ENCODE assay signal across 8 cellular contexts in genomic region chr11:13955971-13956421, GRCh38.
DNase-seq lines count a peak whose midpoint lies in the region; ATAC-seq lines count a peak whose summit lies in the region.

No MANE protein-coding gene starts in this region.

- DNase-seq in Ammon's horn (ENCODE audit: low spot score) (peak; percentile 89), NCI-H2029 (lab: John Stamatoyannopoulos, UW) (peak; percentile 38), medulla oblongata (ENCODE audit: extremely low spot score) (peak; percentile 90)
- peak; percentile 41 for DNase-seq in activated CD4-positive, alpha-beta T cell treated with anti-CD3 and anti-CD28 coated beads for 1 hour
- peak; percentile 31 for DNase-seq in effector CD8-positive, alpha-beta T cell (lab: John Stamatoyannopoulos, UW)
- DNase-seq in stimulated activated naive CD4-positive, alpha-beta T cell (lab: John Stamatoyannopoulos, UW) = peak; percentile 23 to 76 (median 42)

- ATAC-seq in GM19468 (IDR thresholded peaks at IDR 0.05; ENCODE audit: extremely low read depth, unreplicated experiment) (peak; percentile 45), GM18498 (IDR thresholded peaks at IDR 0.05; ENCODE audit: unreplicated experiment) (no peak)

Comparison
In these comparisons a context has a peak if more than half of its experiments do, and no peak if none do; other contexts are left out.
1. DNase-seq: peak in every context shown above with its lines; median percentile 90 in medulla oblongata; 89 in Ammon's horn; 42 in stimulated activated naive CD4-positive, alpha-beta T cell; 41 in activated CD4-positive, alpha-beta T cell treated with anti-CD3 and anti-CD28 coated beads for 1 hour; 38 in NCI-H2029; 31 in effector CD8-positive, alpha-beta T cell.